19 cellular contexts compared by ENCODE assay signal in the genomic region with DNA sequence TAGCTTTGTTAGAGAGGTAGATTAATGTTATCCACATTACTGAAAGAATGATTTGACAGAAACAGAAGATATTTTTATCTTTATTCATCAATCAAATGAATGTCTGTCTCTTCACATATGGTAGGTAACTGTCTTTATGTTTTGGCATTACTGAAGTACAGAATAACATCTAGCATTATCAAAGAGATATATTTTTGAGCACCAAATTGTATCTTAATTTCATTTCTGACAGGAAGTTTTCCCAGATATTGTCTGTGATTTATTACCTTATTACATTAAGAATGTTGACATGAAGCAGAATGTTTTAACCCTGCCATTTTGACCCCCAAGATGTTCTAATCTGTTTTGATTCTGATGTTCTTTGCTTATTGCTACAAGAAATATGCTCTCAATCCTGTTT. TPM values are rescaled to one million over a fixed set of nuclear protein-coding genes. Genes with fewer than 3 reads are reported as not detected.
DNase-seq lines count a peak whose midpoint lies in the region; ATAC-seq and TF ChIP-seq lines count a peak whose summit lies in the region.
"Had no signal": no experiment of that assay in that cellular context is flagged by ENCODE, and none has a peak within 500 bp of the region (broad histone marks: within the 10 kb centered on the region; RNA-seq: fewer than 3 reads in every experiment).

No MANE protein-coding gene starts in this region.

- no peak overlapping the region for H3K4me3 Mint-ChIP-seq in memory B cell
- H3K4me3 Mint-ChIP-seq: B cell; CD4-positive, alpha-beta T cell; CD8-positive, alpha-beta memory T cell had no signal

- peaks cover 38% of the 10 kb centered on the region for H3K36me3 Mint-ChIP-seq in memory B cell

- H3K27ac Mint-ChIP-seq in memory B cell: peak overlapping the region; percentile 7
- H3K27ac Mint-ChIP-seq: CD4-positive, alpha-beta T cell had no signal

- ATAC-seq in SK-N-SH treated with all-trans-retinoic acid at 6 μM for 48 hours (no peak), memory B cell (ENCODE audit: low read depth) (no peak), GM21529 (IDR thresholded peaks at IDR 0.05; ENCODE audit: unreplicated experiment) (no peak)
- ATAC-seq: A549, GM12878 had no signal

- H3K27me3 Mint-ChIP-seq in memory B cell: no peaks in the 10 kb centered on the region
- H3K27me3 Mint-ChIP-seq: B cell; CD4-positive, alpha-beta T cell; CD8-positive, alpha-beta memory T cell had no signal

- H3K9me3 Mint-ChIP-seq in memory B cell: no peaks in the 10 kb centered on the region
- H3K9me3 Mint-ChIP-seq: CD4-positive, alpha-beta T cell had no signal

- DNase-seq in SK-N-DZ (ENCODE audit: low spot score): peak; percentile 65
- no peak for DNase-seq in memory B cell (ENCODE audit: low spot score in 2 of 2)
- DNase-seq in SW 1271 (lab: John Stamatoyannopoulos, UW): no peak
- DNase-seq: AML-193; CD4-positive, alpha-beta T cell; CD8-positive, alpha-beta memory T cell; COR-L47; DMS 273 treated with DMSO at 0.1 percent for 48 hours; DMS153; DMS53; DMS79; DND-41; EL; GDM1 had no signal

- H3K4me1 Mint-ChIP-seq in memory B cell: peaks cover 14% of the 10 kb centered on the region

TF ChIP-seq in SK-N-SH treated with all-trans-retinoic acid at 6 μM for 48 hours, 23 proteins besides CTCF, POLR2A, EP300 and RAD21:
- TF ChIP-seq ZC3H10 (CRISPR knock-in tag; IDR thresholded peaks at IDR 0.05): no peak
- TF ChIP-seq TCF4 (CRISPR knock-in tag; IDR thresholded peaks at IDR 0.05; ENCODE audit: borderline replicate concordance): peak; percentile 40; the same call in 1 of the 2 replicates
- TF ChIP-seq, protein P1, sequence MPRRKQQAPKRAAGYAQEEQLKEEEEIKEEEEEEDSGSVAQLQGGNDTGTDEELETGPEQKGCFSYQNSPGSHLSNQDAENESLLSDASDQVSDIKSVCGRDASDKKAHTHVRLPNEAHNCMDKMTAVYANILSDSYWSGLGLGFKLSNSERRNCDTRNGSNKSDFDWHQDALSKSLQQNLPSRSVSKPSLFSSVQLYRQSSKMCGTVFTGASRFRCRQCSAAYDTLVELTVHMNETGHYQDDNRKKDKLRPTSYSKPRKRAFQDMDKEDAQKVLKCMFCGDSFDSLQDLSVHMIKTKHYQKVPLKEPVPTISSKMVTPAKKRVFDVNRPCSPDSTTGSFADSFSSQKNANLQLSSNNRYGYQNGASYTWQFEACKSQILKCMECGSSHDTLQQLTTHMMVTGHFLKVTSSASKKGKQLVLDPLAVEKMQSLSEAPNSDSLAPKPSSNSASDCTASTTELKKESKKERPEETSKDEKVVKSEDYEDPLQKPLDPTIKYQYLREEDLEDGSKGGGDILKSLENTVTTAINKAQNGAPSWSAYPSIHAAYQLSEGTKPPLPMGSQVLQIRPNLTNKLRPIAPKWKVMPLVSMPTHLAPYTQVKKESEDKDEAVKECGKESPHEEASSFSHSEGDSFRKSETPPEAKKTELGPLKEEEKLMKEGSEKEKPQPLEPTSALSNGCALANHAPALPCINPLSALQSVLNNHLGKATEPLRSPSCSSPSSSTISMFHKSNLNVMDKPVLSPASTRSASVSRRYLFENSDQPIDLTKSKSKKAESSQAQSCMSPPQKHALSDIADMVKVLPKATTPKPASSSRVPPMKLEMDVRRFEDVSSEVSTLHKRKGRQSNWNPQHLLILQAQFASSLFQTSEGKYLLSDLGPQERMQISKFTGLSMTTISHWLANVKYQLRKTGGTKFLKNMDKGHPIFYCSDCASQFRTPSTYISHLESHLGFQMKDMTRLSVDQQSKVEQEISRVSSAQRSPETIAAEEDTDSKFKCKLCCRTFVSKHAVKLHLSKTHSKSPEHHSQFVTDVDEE (CRISPR knock-in tag; IDR thresholded peaks at IDR 0.05): peak; percentile 63; the same call in 1 of the 2 replicates
- TF ChIP-seq ISL1 (CRISPR knock-in tag; IDR thresholded peaks at IDR 0.05): peak; percentile 86

RNA-seq across cellular contexts. Expression of a gene that starts 20.3 kb away (rescaled TPM):
- 7.3 and 13.0 TPM in 2 replicates for polyA plus RNA-seq in SK-N-DZ (2014; cell fraction: cytosol; rRNA removed)
- polyA plus RNA-seq in SK-N-DZ (2014; cell fraction: nucleus; rRNA removed): 16.1 and 24.3 TPM in 2 replicates

RNA-seq across cellular contexts. Expression of a gene that starts 45.0 kb away (rescaled TPM):
- 2.4 and 3.8 TPM in 2 replicates for polyA plus RNA-seq in SK-N-DZ (2014; cell fraction: cytosol; rRNA removed)
- polyA plus RNA-seq in SK-N-DZ (2014; cell fraction: nucleus; rRNA removed): 2.4 and 3.0 TPM in 2 replicates
- polyA plus RNA-seq: CD8-positive, alpha-beta memory T cell had no signal
